ENCODE assay signal across 27 cellular contexts in genomic region chr22:24775769-24776492, GRCh38. TPM values are rescaled to one million over a fixed set of nuclear protein-coding genes. Genes with fewer than 3 reads are reported as not detected.
DNase-seq lines count a peak whose midpoint lies in the region; ATAC-seq and TF ChIP-seq lines count a peak whose summit lies in the region.
"Had no signal": no experiment of that assay in that cellular context is flagged by ENCODE, and none has a peak within 500 bp of the region (broad histone marks: within the 10 kb centered on the region; RNA-seq: fewer than 3 reads in every experiment).

No MANE protein-coding gene starts in this region.

- POLR2A ChIA-PET in WTC11 (lab: Charles Lee): no interaction called here

- DNase-seq in WTC11 (ENCODE audit: low spot score) (no peak), foreskin keratinocyte (peak; percentile 14 to 56), AG20443 (ENCODE audit: low spot score) (no peak), activated gamma-delta T cell treated with Interleukin-2 at 50 U/mL for 16 hours (no peak), NCI-H1048 (lab: John Stamatoyannopoulos, UW) (no peak), gastrocnemius medialis (no peak)
- DNase-seq: activated B cell treated with CpG ODN at 0.5 μM for 24 hours; effector CD8-positive, alpha-beta T cell; lower lobe of right lung; NCI-H1105; NCI-H1930; NCI-H2227 treated with DMSO at 0.1 percent for 48 hours; NCI-H774; T1000; upper lobe of right lung had no signal

- in situ Hi-C loops in gastrocnemius medialis (cut with MboI; ENCODE audit: low sequenced_read_pairs in 4 of 4): loop anchor here in 1 of 4 donors (5.0 to 10.0 kb wide), 2 partner anchors 66 to 269 kb away; no protein-coding TSS in a partner anchor

- H3K4me3 Mint-ChIP-seq in WTC11: no peak overlapping the region
- H3K4me3 Mint-ChIP-seq: activated B cell treated with CpG ODN at 0.5 μM for 24 hours, IgD-negative memory B cell had no signal

- no peak for ATAC-seq in WTC11
- ATAC-seq in foreskin keratinocyte: no peak
- ATAC-seq in gastrocnemius medialis: no peak
- ATAC-seq: lower lobe of right lung, Right ventricle myocardium inferior, upper lobe of right lung had no signal

- 0 out of 2 replicates have a peak, but pooled peaks cover 3% of the 10 kb centered on the region for H3K9me3 Mint-ChIP-seq in WTC11
- H3K9me3 Mint-ChIP-seq: activated B cell treated with CpG ODN at 0.5 μM for 24 hours; activated T-helper 2 cell treated with anti-CD3 and anti-CD28 coated beads, Interferon-gamma antibody, Interleukin-2, Interleukin-4, amounts not matched to agents 10 μg/mL and 5 μg/mL and 100 μg/mL, durations not matched to agents 14 hours and 24 hours and 36 hours; IgD-negative memory B cell had no signal

- H3K36me3 ChIP-seq in BLaER1 treated with 17β-estradiol and CSF1 and Interleukin-3, amounts not matched to agents 10 nM and 100 nM: no peaks in the 10 kb centered on the region
- H3K36me3 ChIP-seq in parathyroid adenoma (ENCODE audit: control insufficient read depth, insufficient read depth, low read length) (no peaks in the 10 kb centered on the region), gastrocnemius medialis (no peaks in the 10 kb centered on the region)
- H3K36me3 ChIP-seq: lower lobe of right lung, upper lobe of right lung had no signal

- H3K27me3 Mint-ChIP-seq in WTC11 (ENCODE audit: low read depth): no peaks in the 10 kb centered on the region; the same call in 1 of the 2 replicates

- H2AFZ ChIP-seq in parathyroid adenoma: peak overlapping the region; percentile 9

- H3K27ac ChIP-seq in BLaER1 treated with 17β-estradiol and CSF1 and Interleukin-3, amounts not matched to agents 10 nM and 100 nM: no peak overlapping the region
- H3K27ac ChIP-seq in foreskin keratinocyte (no peak overlapping the region), parathyroid adenoma (no peak overlapping the region), gastrocnemius medialis (no peak overlapping the region)
- H3K27ac ChIP-seq: lower lobe of right lung, upper lobe of right lung had no signal

- TF ChIP-seq CTCF in WTC11 (IDR thresholded peaks at IDR 0.05) (no peak), foreskin keratinocyte (conservative IDR thresholded peaks at IDR 0.05) (no peak), parathyroid adenoma (IDR thresholded peaks at IDR 0.05) (no peak), gastrocnemius medialis (IDR thresholded peaks at IDR 0.05 in 4 of 5, conservative IDR thresholded peaks at IDR 0.05 in 1 of 5) (no peak)

- CTCF ChIA-PET in WTC11 (lab: Charles Lee): interaction anchor here (0.9 to 1.8 kb wide), 5 partner anchors 12 to 75 kb away, joined by 3 to 5 read pairs (median 5); no protein-coding TSS in a partner anchor

- H3K4me1 ChIP-seq in BLaER1 treated with 17β-estradiol and CSF1 and Interleukin-3, amounts not matched to agents 10 nM and 100 nM: peaks cover 0 to 20% (median 11%) of the 10 kb centered on the region in 10 experiments; a peak in 10 of 20 replicates
- H3K4me1 ChIP-seq in foreskin keratinocyte (peaks cover 7% of the 10 kb centered on the region), parathyroid adenoma (no peaks in the 10 kb centered on the region), gastrocnemius medialis (no peaks in the 10 kb centered on the region)

- intact Hi-C loops in gastrocnemius medialis (cut with DNase I; ENCODE audit: low total_unique reads): no loop called here

- no peaks in the 10 kb centered on the region for H3K27me3 ChIP-seq in BLaER1 treated with 17β-estradiol and CSF1 and Interleukin-3, amounts not matched to agents 10 nM and 100 nM
- H3K27me3 ChIP-seq in foreskin keratinocyte (no peaks in the 10 kb centered on the region), parathyroid adenoma (ENCODE audit: control insufficient read depth, insufficient read depth, low read length) (no peaks in the 10 kb centered on the region), gastrocnemius medialis (peaks cover 0 to 5% (median 3%) of the 10 kb centered on the region in 3 donors)
- H3K27me3 ChIP-seq: upper lobe of right lung had no signal

- peaks cover 0 to 6% (median 0%) of the 10 kb centered on the region in 11 experiments; a peak in 4 of 22 replicates for H3K9me3 ChIP-seq in BLaER1 treated with 17β-estradiol and CSF1 and Interleukin-3, amounts not matched to agents 10 nM and 100 nM (replicated peaks in 1 of 11)
- H3K9me3 ChIP-seq in parathyroid adenoma (ENCODE audit: control insufficient read depth, low read length): no peaks in the 10 kb centered on the region
- no peaks in the 10 kb centered on the region for H3K9me3 ChIP-seq in gastrocnemius medialis
- H3K9me3 ChIP-seq: lower lobe of right lung, upper lobe of right lung had no signal

- TF ChIP-seq POLR2A in gastrocnemius medialis (IDR thresholded peaks at IDR 0.05): no peak

- H3K36me3 Mint-ChIP-seq in WTC11: no peaks in the 10 kb centered on the region
- H3K36me3 Mint-ChIP-seq: IgD-negative memory B cell had no signal

- no peak overlapping the region for H3K4me3 ChIP-seq in BLaER1 treated with 17β-estradiol and CSF1 and Interleukin-3, amounts not matched to agents 10 nM and 100 nM
- H3K4me3 ChIP-seq in parathyroid adenoma (ENCODE audit: low read depth, low read length) (no peak overlapping the region), gastrocnemius medialis (no peak overlapping the region)
- H3K4me3 ChIP-seq: lower lobe of right lung, upper lobe of right lung had no signal

- H3K27ac Mint-ChIP-seq in WTC11: peak overlapping the region; percentile 28; the same call in 1 of the 2 replicates
- H3K27ac Mint-ChIP-seq: activated B cell treated with CpG ODN at 0.5 μM for 24 hours; activated T-helper 2 cell treated with anti-CD3 and anti-CD28 coated beads, Interferon-gamma antibody, Interleukin-2, Interleukin-4, amounts not matched to agents 10 μg/mL and 5 μg/mL and 100 μg/mL, durations not matched to agents 14 hours and 24 hours and 36 hours; IgD-negative memory B cell had no signal

- peaks cover 14% of the 10 kb centered on the region for H3K4me1 Mint-ChIP-seq in WTC11
- H3K4me1 Mint-ChIP-seq: activated B cell treated with CpG ODN at 0.5 μM for 24 hours, IgD-negative memory B cell had no signal

- no peaks in the 10 kb centered on the region for H4K20me1 ChIP-seq in BLaER1 treated with 17β-estradiol and CSF1 and Interleukin-3, amounts not matched to agents 10 nM and 100 nM

- H3K4me2 ChIP-seq in BLaER1 treated with 17β-estradiol and CSF1 and Interleukin-3, amounts not matched to agents 10 nM and 100 nM: peak overlapping the region in 6 of 11 experiments; percentile 12 to 55 (median 24); a peak in 8 of 22 replicates
- H3K4me2 ChIP-seq in parathyroid adenoma (ENCODE audit: low read length): no peak overlapping the region

- H3K79me2 ChIP-seq in parathyroid adenoma: no peaks in the 10 kb centered on the region

- no peak overlapping the region for H3K9ac ChIP-seq in BLaER1 treated with 17β-estradiol and CSF1 and Interleukin-3, amounts not matched to agents 10 nM and 100 nM
- no peak overlapping the region for H3K9ac ChIP-seq in parathyroid adenoma

TF ChIP-seq in WTC11, 78 proteins besides CTCF, POLR2A, EP300 and RAD21 (continues in another document):
- TF ChIP-seq RORB (CRISPR knock-in tag; IDR thresholded peaks at IDR 0.05): no peak
- TF ChIP-seq, protein P1, sequence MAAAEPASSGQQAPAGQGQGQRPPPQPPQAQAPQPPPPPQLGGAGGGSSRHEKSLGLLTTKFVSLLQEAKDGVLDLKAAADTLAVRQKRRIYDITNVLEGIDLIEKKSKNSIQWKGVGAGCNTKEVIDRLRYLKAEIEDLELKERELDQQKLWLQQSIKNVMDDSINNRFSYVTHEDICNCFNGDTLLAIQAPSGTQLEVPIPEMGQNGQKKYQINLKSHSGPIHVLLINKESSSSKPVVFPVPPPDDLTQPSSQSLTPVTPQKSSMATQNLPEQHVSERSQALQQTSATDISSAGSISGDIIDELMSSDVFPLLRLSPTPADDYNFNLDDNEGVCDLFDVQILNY (CRISPR knock-in tag; IDR thresholded peaks at IDR 0.05): no peak
- TF ChIP-seq NFE2L1 (CRISPR knock-in tag; IDR thresholded peaks at IDR 0.05): no peak
- no peak for TF ChIP-seq HMGXB4 (CRISPR knock-in tag; IDR thresholded peaks at IDR 0.05)
- TF ChIP-seq, protein P2, sequence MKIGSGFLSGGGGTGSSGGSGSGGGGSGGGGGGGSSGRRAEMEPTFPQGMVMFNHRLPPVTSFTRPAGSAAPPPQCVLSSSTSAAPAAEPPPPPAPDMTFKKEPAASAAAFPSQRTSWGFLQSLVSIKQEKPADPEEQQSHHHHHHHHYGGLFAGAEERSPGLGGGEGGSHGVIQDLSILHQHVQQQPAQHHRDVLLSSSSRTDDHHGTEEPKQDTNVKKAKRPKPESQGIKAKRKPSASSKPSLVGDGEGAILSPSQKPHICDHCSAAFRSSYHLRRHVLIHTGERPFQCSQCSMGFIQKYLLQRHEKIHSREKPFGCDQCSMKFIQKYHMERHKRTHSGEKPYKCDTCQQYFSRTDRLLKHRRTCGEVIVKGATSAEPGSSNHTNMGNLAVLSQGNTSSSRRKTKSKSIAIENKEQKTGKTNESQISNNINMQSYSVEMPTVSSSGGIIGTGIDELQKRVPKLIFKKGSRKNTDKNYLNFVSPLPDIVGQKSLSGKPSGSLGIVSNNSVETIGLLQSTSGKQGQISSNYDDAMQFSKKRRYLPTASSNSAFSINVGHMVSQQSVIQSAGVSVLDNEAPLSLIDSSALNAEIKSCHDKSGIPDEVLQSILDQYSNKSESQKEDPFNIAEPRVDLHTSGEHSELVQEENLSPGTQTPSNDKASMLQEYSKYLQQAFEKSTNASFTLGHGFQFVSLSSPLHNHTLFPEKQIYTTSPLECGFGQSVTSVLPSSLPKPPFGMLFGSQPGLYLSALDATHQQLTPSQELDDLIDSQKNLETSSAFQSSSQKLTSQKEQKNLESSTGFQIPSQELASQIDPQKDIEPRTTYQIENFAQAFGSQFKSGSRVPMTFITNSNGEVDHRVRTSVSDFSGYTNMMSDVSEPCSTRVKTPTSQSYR (CRISPR knock-in tag; IDR thresholded peaks at IDR 0.05): no peak

RNA-seq across cellular contexts. Expression of gene PIWIL3, which starts 1.4 kb away (rescaled TPM):
- 0.18 to 0.55 TPM (median 0.32 TPM) in 3 replicates for total RNA-seq in WTC11 (2021)
- total RNA-seq in foreskin keratinocyte: not detected in 2 replicates
- polyA plus RNA-seq in foreskin keratinocyte: not detected in 2 replicates
- not detected for total RNA-seq in gastrocnemius medialis
- total RNA-seq: activated B cell treated with CpG ODN at 0.5 μM for 24 hours; activated T-helper 2 cell treated with anti-CD3 and anti-CD28 coated beads, Interferon-gamma antibody, Interleukin-2, Interleukin-4, amounts not matched to agents 10 μg/mL and 5 μg/mL and 100 μg/mL, durations not matched to agents 14 hours and 24 hours and 36 hours; Daoy; kidney epithelial cell; lower lobe of right lung; OCI-LY7; pulmonary artery endothelial cell; Right ventricle myocardium inferior; subcutaneous adipose tissue; upper lobe of right lung had no signal
- polyA plus RNA-seq: BJ, esophagus, IgD-negative memory B cell had no signal

RNA-seq across cellular contexts. Expression of gene SGSM1, which starts 30.1 kb away (rescaled TPM):
- total RNA-seq in WTC11 (2021) (4.1 to 6.5 TPM (median 6.5 TPM) in 3 replicates), foreskin keratinocyte (not detected in 2 replicates), gastrocnemius medialis (under 1 TPM in 3 of 4 donors, not detected in 1; 0.07 to 0.44 (median 0.41) TPM)
- polyA plus RNA-seq in foreskin keratinocyte: not detected in 2 replicates
- total RNA-seq: Daoy, OCI-LY7 had no signal
- polyA plus RNA-seq: BJ had no signal

Comparison
In these comparisons a context has a peak if more than half of its experiments do, and no peak if none do; other contexts are left out.
1. DNase-seq: peak in foreskin keratinocyte (2 of 2); none in WTC11 (single experiment), AG20443 (single experiment), activated gamma-delta T cell treated with Interleukin-2 at 50 U/mL for 16 hours (single experiment), NCI-H1048 (single experiment) and gastrocnemius medialis (0 of 2).